In the genomic region with DNA sequence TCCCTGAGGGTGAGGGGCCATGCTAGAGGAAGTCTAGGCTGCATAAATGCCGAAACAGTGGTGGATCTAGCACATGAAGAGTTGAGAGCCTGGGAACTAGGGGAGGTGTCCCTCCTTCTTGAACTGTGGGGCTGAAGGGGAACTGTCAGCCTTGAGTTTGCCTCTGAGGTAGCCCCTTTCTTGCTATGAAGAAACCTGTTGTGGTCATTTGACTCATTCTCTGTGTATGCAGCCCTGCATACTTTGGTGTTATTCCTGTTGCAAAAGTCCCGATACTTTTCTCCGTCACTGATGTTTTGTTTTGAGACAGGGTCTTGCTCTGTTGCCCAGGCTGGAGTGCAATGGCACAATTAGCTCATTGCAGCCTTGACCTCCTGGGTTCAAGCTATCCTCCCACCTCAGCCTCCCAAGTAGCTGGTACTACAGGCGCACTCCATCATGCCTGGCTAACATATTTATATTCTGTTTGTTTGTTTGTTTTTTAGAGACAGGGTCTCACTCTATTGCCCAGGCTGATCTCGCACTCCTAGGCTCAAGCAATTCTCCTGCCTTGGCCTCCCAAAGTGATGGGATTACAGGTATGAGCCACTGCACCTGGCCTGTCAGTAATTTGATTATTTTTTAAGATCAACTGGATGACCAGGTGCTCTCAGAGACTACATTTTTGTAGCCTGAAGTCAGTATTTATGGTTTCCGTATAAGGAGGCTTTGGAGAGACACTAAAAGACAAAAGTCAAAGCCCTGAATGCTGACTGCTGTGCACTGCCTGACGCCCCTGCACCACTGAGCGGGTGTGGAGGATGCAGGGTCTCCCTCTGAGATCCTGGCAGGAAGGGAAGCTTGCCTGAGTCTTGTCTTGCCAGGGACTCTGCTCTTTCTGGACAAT, we compare ENCODE assay signal across 1 cellular context.
TF ChIP-seq lines count a peak whose summit lies in the region.

No MANE protein-coding gene starts in this region.

TF ChIP-seq in IMR-90, 13 proteins besides CTCF, POLR2A, EP300 and RAD21:
- no peak for TF ChIP-seq MAZ (IDR thresholded peaks at IDR 0.05; ENCODE audit: borderline replicate concordance, low read depth, low read length)
